ENCODE assay signal across 10 cellular contexts in genomic region chr20:60304931-60305330, GRCh38.
"Had no signal": no experiment of that assay in that cellular context is flagged by ENCODE, and none has a peak within 500 bp of the region (broad histone marks: within the 10 kb centered on the region; RNA-seq: fewer than 3 reads in every experiment).

No MANE protein-coding gene starts in this region.

- H3K4me3 ChIP-seq: GM23248, HAP-1 had no signal

- ATAC-seq: HCT116, HepG2 had no signal

- H2AFZ ChIP-seq: GM23248 had no signal

- H3K27ac ChIP-seq: GM23248, HL-60, KMS-11 had no signal

- H3K36me3 ChIP-seq: HAP-1 had no signal

- H3K4me1 ChIP-seq: HAP-1 had no signal

- DNase-seq: GM23248, GOT3, H7, HFFc6, KBM-7 had no signal

- H3K9ac ChIP-seq: GM23248, KMS-11 had no signal

- H3K4me2 ChIP-seq: KMS-11 had no signal
